18 cellular contexts compared by ENCODE assay signal in the genomic region with DNA sequence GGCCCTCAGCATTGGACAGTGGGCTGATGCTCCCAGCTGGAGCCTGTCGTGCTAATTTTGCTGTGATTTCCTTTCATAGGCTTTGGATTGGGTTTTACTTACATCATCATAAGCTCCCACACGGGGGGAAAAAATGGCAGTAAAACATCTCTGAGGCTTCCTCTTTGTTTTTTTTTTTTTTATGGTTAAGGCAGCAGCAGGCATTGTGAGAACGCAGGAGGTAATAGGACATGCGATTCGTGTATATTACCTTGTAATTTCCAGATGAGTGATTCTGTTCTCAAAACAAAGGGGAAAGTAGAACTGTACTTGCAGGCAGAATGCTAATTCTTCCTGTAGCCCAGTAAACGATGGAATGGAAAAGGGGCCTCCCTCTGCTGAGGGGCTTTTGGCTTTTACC.
"Had no signal": no experiment of that assay in that cellular context is flagged by ENCODE, and none has a peak within 500 bp of the region (broad histone marks: within the 10 kb centered on the region; RNA-seq: fewer than 3 reads in every experiment).

No MANE protein-coding gene starts in this region.

- DNase-seq: activated CD4-positive, alpha-beta T cell treated with anti-CD3 and anti-CD28 coated beads, Interleukin-2, amount 10 ng/mL, durations not matched to agents 7 days and 5 days; activated CD4-positive, CD25-positive, alpha-beta regulatory T cell; activated T-cell treated with anti-CD3 and anti-CD28 coated beads, Interleukin-2, amount 50 U/mL, for 1 hour; amniotic stem cell; glutamatergic neuron; left colon; mammary epithelial cell; naive thymus-derived CD4-positive, alpha-beta T cell; occipital lobe; psoas muscle; stimulated activated CD4-positive, alpha-beta T cell treated with anti-CD3 and anti-CD28 coated beads, Interleukin-15, amount 100 ng/mL, for 24 hours; stimulated activated CD4-positive, alpha-beta T cell treated with anti-CD3 and anti-CD28 coated beads, Interleukin-4, amount 100 ng/mL, for 4 hours; stomach; T-helper 17 cell had no signal

- H3K9me3 ChIP-seq: breast epithelium, esophagus muscularis mucosa, psoas muscle, stomach, thoracic aorta, vagina had no signal

- H3K4me3 ChIP-seq: breast epithelium, esophagus muscularis mucosa, psoas muscle, stomach, thoracic aorta, vagina had no signal

- H3K4me1 ChIP-seq: breast epithelium, psoas muscle, vagina had no signal

- H3K27me3 ChIP-seq: breast epithelium, esophagus muscularis mucosa, stomach, vagina had no signal

- H3K27ac ChIP-seq: breast epithelium, esophagus muscularis mucosa, psoas muscle, stomach, thoracic aorta, vagina had no signal

- H3K36me3 ChIP-seq: breast epithelium, vagina had no signal
